In genomic region chr3:12405432-12406272, GRCh38 we compare ENCODE assay signal across 9 cellular contexts.
A peak's percentile ranks its signal among the peaks of the same experiment; 100 is the strongest.
DNase-seq lines count a peak whose midpoint lies in the region; ATAC-seq and TF ChIP-seq lines count a peak whose summit lies in the region.
"Had no signal": no experiment of that assay in that cellular context is flagged by ENCODE, and none has a peak within 500 bp of the region (broad histone marks: within the 10 kb centered on the region; RNA-seq: fewer than 3 reads in every experiment).

No MANE protein-coding gene starts in this region.

- H3K27me3 ChIP-seq in CD4-positive, alpha-beta memory T cell (ENCODE audit: insufficient read depth, low read length): no peaks in the 10 kb centered on the region
- no peaks in the 10 kb centered on the region for H3K27me3 ChIP-seq in WERI-Rb-1 (ENCODE audit: insufficient read depth, low read depth, severe bottlenecking)

- no peaks in the 10 kb centered on the region for H3K36me3 ChIP-seq in CD4-positive, alpha-beta memory T cell (ENCODE audit: insufficient read depth, low read length)
- no peaks in the 10 kb centered on the region for H3K36me3 ChIP-seq in OCI-LY7 (ENCODE audit: insufficient read depth, low read length)
- no peaks in the 10 kb centered on the region for H3K36me3 ChIP-seq in WERI-Rb-1

- peaks cover 0 to 2% (median 0%) of the 10 kb centered on the region in 4 donors for H3K4me1 Mint-ChIP-seq in CD4-positive, alpha-beta memory T cell
- H3K4me1 Mint-ChIP-seq in osteocyte (ENCODE audit: unreplicated experiment): peaks cover 15% of the 10 kb centered on the region

- no peaks in the 10 kb centered on the region for H3K36me3 Mint-ChIP-seq in CD4-positive, alpha-beta memory T cell
- H3K36me3 Mint-ChIP-seq in osteocyte (ENCODE audit: unreplicated experiment): no peaks in the 10 kb centered on the region

- no peaks in the 10 kb centered on the region for H3K9me3 ChIP-seq in CD4-positive, alpha-beta memory T cell (ENCODE audit: control insufficient read depth in 1 of 2, low read length in 2 of 2)
- H3K9me3 ChIP-seq in OCI-LY7 (ENCODE audit: low read length) (no peaks in the 10 kb centered on the region), WERI-Rb-1 (ENCODE audit: severe bottlenecking) (no peaks in the 10 kb centered on the region)

- DNase-seq in CD4-positive, alpha-beta memory T cell: no peak
- DNase-seq in RPMI7951 (ENCODE audit: low read depth) (peak; percentile 100), fibroblast of the conjunctiva (ENCODE audit: low read depth) (peak; percentile 93), osteocyte (ENCODE audit: extremely low spot score, unreplicated experiment) (no peak), OCI-LY7 (ENCODE audit: low spot score) (no peak), WERI-Rb-1 (no peak), D341Med (ENCODE audit: low spot score) (no peak)
- DNase-seq: DND-41 had no signal

- TF ChIP-seq CTCF in osteocyte (IDR thresholded peaks at IDR 0.05): no peak
- TF ChIP-seq CTCF in OCI-LY7 (conservative IDR thresholded peaks at IDR 0.05; ENCODE audit: low read length): no peak
- no peak for TF ChIP-seq CTCF in WERI-Rb-1 (IDR thresholded peaks at IDR 0.05; ENCODE audit: low read depth, low read length)

- no peak overlapping the region for H2AFZ ChIP-seq in OCI-LY7 (ENCODE audit: low read length)

- H3K4me3 ChIP-seq in CD4-positive, alpha-beta memory T cell (ENCODE audit: low read length in 2 of 2): no peak overlapping the region
- H3K4me3 ChIP-seq in OCI-LY7 (ENCODE audit: low read depth, low read length, poor library complexity, severe bottlenecking): no peak overlapping the region
- H3K4me3 ChIP-seq in WERI-Rb-1 (ENCODE audit: low read depth, low read length): no peak overlapping the region

- H3K27me3 Mint-ChIP-seq in CD4-positive, alpha-beta memory T cell: peaks cover 1 to 3% of the 10 kb centered on the region in 2 donors
- H3K27me3 Mint-ChIP-seq in osteocyte (ENCODE audit: unreplicated experiment): peaks cover 4% of the 10 kb centered on the region

- ATAC-seq in HG03095 (IDR thresholded peaks at IDR 0.05; ENCODE audit: unreplicated experiment): no peak

- POLR2A ChIA-PET in CD4-positive, alpha-beta memory T cell (lab: Charles Lee; ENCODE audit: partially characterized antibody): no interaction called here
- POLR2A ChIA-PET in OCI-LY7 (lab: Charles Lee): no interaction called here

- H3K9me2 ChIP-seq in OCI-LY7 (ENCODE audit: insufficient read depth, low read length): no peaks in the 10 kb centered on the region

- H4K20me1 ChIP-seq in OCI-LY7 (ENCODE audit: insufficient read depth, low read length): no peaks in the 10 kb centered on the region

- peak overlapping the region in 1 of 7 donors; percentile 6 for H3K27ac Mint-ChIP-seq in CD4-positive, alpha-beta memory T cell
- peak overlapping the region; percentile 54 for H3K27ac Mint-ChIP-seq in osteocyte (ENCODE audit: unreplicated experiment)

- intact Hi-C loops in CD4-positive, alpha-beta memory T cell (cut with micrococcal nuclease): no loop called here
- intact Hi-C loops in OCI-LY7 (cut with micrococcal nuclease; ENCODE audit: unreplicated experiment): no loop called here

- CTCF ChIA-PET in CD4-positive, alpha-beta memory T cell (lab: Charles Lee; ENCODE audit: partially characterized antibody): no interaction called here
- CTCF ChIA-PET in OCI-LY7 (lab: Charles Lee; ENCODE audit: unreplicated experiment): no interaction called here

- H3K9me3 Mint-ChIP-seq in CD4-positive, alpha-beta memory T cell: no peaks in the 10 kb centered on the region
- peaks cover 4% of the 10 kb centered on the region for H3K9me3 Mint-ChIP-seq in osteocyte (ENCODE audit: unreplicated experiment)

- no peaks in the 10 kb centered on the region for H3K79me2 ChIP-seq in OCI-LY7 (ENCODE audit: insufficient read depth, low read depth, low read length)

- H3K4me3 Mint-ChIP-seq in CD4-positive, alpha-beta memory T cell: peak overlapping the region in 5 of 8 donors; percentile 7 to 55 (median 13)
- no peak overlapping the region for H3K4me3 Mint-ChIP-seq in osteocyte (ENCODE audit: unreplicated experiment)

- H3K4me1 ChIP-seq in CD4-positive, alpha-beta memory T cell (ENCODE audit: insufficient read depth, low read length): no peaks in the 10 kb centered on the region
- H3K4me1 ChIP-seq in OCI-LY7 (ENCODE audit: insufficient read depth, low read length, poor library complexity, severe bottlenecking): no peaks in the 10 kb centered on the region

- no TSS peak for BruUV-seq in OCI-LY7 (replicated peaks; lab: Mats Ljungman, UMichigan)

- H3K4me2 ChIP-seq in OCI-LY7 (ENCODE audit: low read length): no peak overlapping the region

- H3K27ac ChIP-seq in CD4-positive, alpha-beta memory T cell (ENCODE audit: low read depth, low read length): no peak overlapping the region
- H3K27ac ChIP-seq in OCI-LY7 (ENCODE audit: low read depth, low read length, poor library complexity, severe bottlenecking) (no peak overlapping the region), WERI-Rb-1 (no peak overlapping the region)

Comparison
In these comparisons a context has a peak if more than half of its experiments do, and no peak if none do; other contexts are left out.
1. DNase-seq: peak in RPMI7951 (single experiment) and fibroblast of the conjunctiva (single experiment); none in CD4-positive, alpha-beta memory T cell (0 of 5), osteocyte (single experiment), OCI-LY7 (single experiment), WERI-Rb-1 (single experiment) and D341Med (single experiment).